30 cellular contexts compared by ENCODE assay signal in the genomic region with DNA sequence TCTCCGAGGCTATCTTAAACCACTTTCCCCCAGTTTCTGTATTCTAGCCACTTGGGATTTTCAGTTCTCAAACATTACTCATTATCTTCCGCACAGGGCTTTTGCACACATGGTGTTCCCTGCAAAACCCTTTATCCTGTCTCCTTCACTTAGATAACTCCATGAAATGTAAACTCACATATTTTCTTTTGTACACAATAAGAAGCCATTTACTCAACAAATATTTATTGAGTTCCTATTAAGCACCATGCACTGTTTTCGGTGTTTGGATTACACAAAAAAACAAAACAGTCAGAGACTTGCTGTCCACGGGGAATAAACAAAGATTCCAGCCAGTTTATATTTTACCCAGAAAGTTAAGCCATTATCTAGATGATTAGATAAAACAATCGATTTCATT.
"Had no signal": no experiment of that assay in that cellular context is flagged by ENCODE, and none has a peak within 500 bp of the region (broad histone marks: within the 10 kb centered on the region; RNA-seq: fewer than 3 reads in every experiment).

No MANE protein-coding gene starts in this region.

- DNase-seq: activated CD4-positive, alpha-beta T cell treated with anti-CD3 and anti-CD28 coated beads, Interleukin-2, amount 10 ng/mL, durations not matched to agents 24 days and 14 days; activated CD4-positive, alpha-beta T cell treated with anti-CD3 and anti-CD28 coated beads, Interleukin-2, amount 50 U/mL, for 4 hours; activated CD8-positive, alpha-beta T cell treated with anti-CD3 and anti-CD28 coated beads for 36 hours; activated effector memory CD4-positive, alpha-beta T cell treated with anti-CD3 and anti-CD28 coated beads, Interleukin-2, amount 50 U/mL, for 16 hours; activated naive CD4-positive, alpha-beta T cell treated with Interleukin-2 at 50 U/mL for 16 hours; activated naive CD8-positive, alpha-beta T cell treated with anti-CD3 and anti-CD28 coated beads, Interleukin-2, amount 10 ng/mL, durations not matched to agents 7 days and 5 days; activated T-cell treated with anti-CD3 and anti-CD28 coated beads, Interleukin-2, amount 50 U/mL, for 1 hour; activated T-cell treated with anti-CD3 and anti-CD28 coated beads, Interleukin-2, amount 50 U/mL, for 72 hours; amygdala; colonic mucosa; Kasumi-1; MM.1S; NCI-H1092 treated with DMSO at 0.1 percent for 48 hours; NCI-H1417; NCI-H146; NCI-H187; NCI-H2081; NCI-H2171 treated with DMSO at 0.1 percent for 48 hours; NCI-H226; NCI-H446 treated with DMSO at 0.1 percent for 48 hours; NCI-H524; NCI-H69; PC-9; T1000 had no signal

- FAIRE-seq: RCC 7860 had no signal

- ATAC-seq: activated CD8-positive, alpha-beta T cell treated with anti-CD3 and anti-CD28 coated beads for 36 hours; activated T-cell treated with anti-CD3 and anti-CD28 coated beads, Interleukin-2, amount 50 U/mL, for 72 hours; activated T-helper 17 cell treated with anti-CD3 and anti-CD28 coated beads, Interleukin-2, amount 50 U/mL, for 72 hours; Right ventricle myocardium inferior had no signal

- H3K4me3 ChIP-seq: ascending aorta, cardiac muscle cell, colonic mucosa, PC-9 had no signal

- H3K27ac ChIP-seq: ascending aorta, cardiac muscle cell, colonic mucosa, PC-9, RWPE1 had no signal
